ENCODE assay signal across 1 cellular context in genomic region chr6:14270925-14271791, GRCh38.
TF ChIP-seq lines count a peak whose summit lies in the region.

No MANE protein-coding gene starts in this region.

TF ChIP-seq in K562, 482 proteins besides CTCF, POLR2A, EP300 and RAD21 (continued from another document):
- TF ChIP-seq THAP7 (CRISPR knock-in tag; IDR thresholded peaks at IDR 0.05), result no peak
- no peak for TF ChIP-seq SIRT6 (IDR thresholded peaks at IDR 0.05; ENCODE audit: low read depth, low read length)
- 0 out of 2 replicates have a peak, but pooled peaks have one; percentile 54 for TF ChIP-seq MYNN (IDR thresholded peaks at IDR 0.05)
- no peak for TF ChIP-seq MYNN (CRISPR knock-in tag; IDR thresholded peaks at IDR 0.05)
- no peak for TF ChIP-seq E2F8 (IDR thresholded peaks at IDR 0.05; ENCODE audit: low read depth, partially characterized antibody)
- TF ChIP-seq ZBTB1 (CRISPR knock-in tag; IDR thresholded peaks at IDR 0.05; ENCODE audit: borderline replicate concordance, low read depth), result peak; percentile 71; the same call in 1 of the 2 replicates
- no peak for TF ChIP-seq FOXM1 (IDR thresholded peaks at IDR 0.05; ENCODE audit: low read depth)
- TF ChIP-seq FOXM1 (CRISPR knock-in tag; IDR thresholded peaks at IDR 0.05; ENCODE audit: low read depth), result no peak
- no peak for TF ChIP-seq NFE2L1 (tag; IDR thresholded peaks at IDR 0.05; ENCODE audit: borderline replicate concordance, low read depth)
- TF ChIP-seq HBP1 (CRISPR knock-in tag; IDR thresholded peaks at IDR 0.05), result no peak
- TF ChIP-seq TAF7 (tag; IDR thresholded peaks at IDR 0.05), result no peak
- TF ChIP-seq CBX8 (IDR thresholded peaks at IDR 0.05; ENCODE audit: borderline replicate concordance, extremely low read depth, low read depth, low read length, poor library complexity, severe bottlenecking), result no peak
- TF ChIP-seq ZNF584 (CRISPR knock-in tag; IDR thresholded peaks at IDR 0.05; ENCODE audit: low read depth), result no peak
- TF ChIP-seq TAL1 (IDR thresholded peaks at IDR 0.05), result peak; percentile 46; the same call in 1 of the 2 replicates
- TF ChIP-seq CEBPB (tag; IDR thresholded peaks at IDR 0.05), result no peak
- no peak for TF ChIP-seq ZKSCAN8 (CRISPR knock-in tag; IDR thresholded peaks at IDR 0.05)
- TF ChIP-seq PKNOX1 (IDR thresholded peaks at IDR 0.05), result no peak
- TF ChIP-seq ZFP30 (CRISPR knock-in tag; IDR thresholded peaks at IDR 0.05; ENCODE audit: borderline replicate concordance), result no peak
- peak; percentile 53; the same call in 1 of the 2 replicates for TF ChIP-seq HDAC2 (IDR thresholded peaks at IDR 0.05)
- no peak for TF ChIP-seq RREB1 (CRISPR knock-in tag; IDR thresholded peaks at IDR 0.05)
